22 cellular contexts compared by ENCODE assay signal in genomic region chr5:160831801-160832200, GRCh38. TPM values are rescaled to one million over a fixed set of nuclear protein-coding genes. Genes with fewer than 3 reads are reported as not detected.
DNase-seq lines count a peak whose midpoint lies in the region; TF ChIP-seq lines count a peak whose summit lies in the region.
"Had no signal": no experiment of that assay in that cellular context is flagged by ENCODE, and none has a peak within 500 bp of the region (broad histone marks: within the 10 kb centered on the region; RNA-seq: fewer than 3 reads in every experiment).

No MANE protein-coding gene starts in this region.

- H3K36me3 ChIP-seq in hepatocyte (replicated peaks; ENCODE audit: insufficient read depth, low read depth) = no peaks in the 10 kb centered on the region
- H3K36me3 ChIP-seq: BE2C, BLaER1 had no signal

- no peaks in the 10 kb centered on the region for H3K9me2 ChIP-seq in hepatocyte (replicated peaks; ENCODE audit: insufficient read depth)

- H3K27ac ChIP-seq in substantia nigra (ENCODE audit: low read depth, low read length, poor library complexity, severe bottlenecking) (peak overlapping the region; percentile 10), RWPE1 (no peak overlapping the region), hepatocyte (no peak overlapping the region)
- H3K27ac ChIP-seq: BLaER1 had no signal

- no peaks in the 10 kb centered on the region for H3K79me2 ChIP-seq in hepatocyte

- H3K9me3 ChIP-seq in hepatocyte (ENCODE audit: low read depth) = no peaks in the 10 kb centered on the region

- no peaks in the 10 kb centered on the region for H4K20me1 ChIP-seq in hepatocyte (ENCODE audit: insufficient read depth, poor library complexity, severe bottlenecking)
- H4K20me1 ChIP-seq: BLaER1 had no signal

- H3K27me3 ChIP-seq in hepatocyte = no peaks in the 10 kb centered on the region
- H3K27me3 ChIP-seq: BE2C, BLaER1 had no signal

- POLR2A ChIA-PET in RWPE1 (lab: Yijun Ruan, JAX; ENCODE audit: low non-redundant PET) = no interaction called here

- H2AFZ ChIP-seq in hepatocyte = no peak overlapping the region

- 57% methylated on average over 1 of the region's 1 CpG for WGBS in hepatocyte (ENCODE audit: low lambda C conversion rate, missing lambda C conversion rate)

- no peak for TF ChIP-seq CTCF in RWPE1 (conservative IDR thresholded peaks at IDR 0.05; ENCODE audit: low read depth)
- no peak for TF ChIP-seq CTCF in hepatocyte (IDR thresholded peaks at IDR 0.05; ENCODE audit: poor library complexity)

- no peak overlapping the region for H3K4me2 ChIP-seq in hepatocyte
- H3K4me2 ChIP-seq: BLaER1 had no signal

- CTCF ChIA-PET in RWPE1 (lab: Yijun Ruan, JAX) = no interaction called here

- H3K4me3 ChIP-seq in hepatocyte = no peak overlapping the region
- H3K4me3 ChIP-seq: BLaER1 had no signal

- no peaks in the 10 kb centered on the region for H3K4me1 ChIP-seq in hepatocyte (ENCODE audit: insufficient read depth)
- H3K4me1 ChIP-seq: BE2C, Caco-2 had no signal

- peak; percentile 32 for DNase-seq in COLO829 (ENCODE audit: low spot score)
- DNase-seq in OCI-M1 (lab: John Stamatoyannopoulos, UW) = peak; percentile 48
- DNase-seq in foreskin melanocyte = peak; percentile 54
- no peak for DNase-seq in substantia nigra (lab: John Stamatoyannopoulos, UW)
- DNase-seq in mucosa of gallbladder (ENCODE audit: low spot score) = no peak
- no peak for DNase-seq in RWPE1 (ENCODE audit: low spot score)
- DNase-seq in hepatocyte (ENCODE audit: low spot score) = no peak
- DNase-seq: 8988T; ACHN; BE2C; C1 segment of cervical spinal cord; Caco-2; Calu3; CD4-positive, alpha-beta memory T cell; CD4-positive, CD25-positive, alpha-beta regulatory T cell; CD8-positive, alpha-beta memory T cell; DMS79 treated with DMSO at 0.1 percent for 48 hours; GF-D8 had no signal

RNA-seq across cellular contexts. Expression of gene ATP10B, which starts 20.2 kb away (rescaled TPM):
- total RNA-seq in mucosa of gallbladder (119 TPM), hepatocyte (5.1 and 5.2 TPM in 2 replicates)
- polyA plus RNA-seq in hepatocyte = 1.4 and 2.7 TPM in 2 replicates
- total RNA-seq: A673; CD4-positive, alpha-beta memory T cell; CD4-positive, CD25-positive, alpha-beta regulatory T cell; CD8-positive, alpha-beta memory T cell had no signal
- polyA plus RNA-seq: AG04450; CD14-positive monocyte; CD4-positive, alpha-beta memory T cell; CD4-positive, CD25-positive, alpha-beta regulatory T cell; CD8-positive, alpha-beta memory T cell had no signal

Comparison
In these comparisons a context has a peak if more than half of its experiments do, and no peak if none do; other contexts are left out.
1. DNase-seq: peak in COLO829 (single experiment), OCI-M1 (single experiment) and foreskin melanocyte (single experiment); none in substantia nigra (0 of 49), mucosa of gallbladder (single experiment), RWPE1 (single experiment) and hepatocyte (single experiment).
2. RNA of gene ATP10B, which starts 20.2 kb away (total RNA-seq): 119 TPM in mucosa of gallbladder (single experiment); 5.1 to 5.2 TPM in hepatocyte; every median in the first group is over 10 times any median in the second.